1 cellular context compared by ENCODE assay signal in genomic region chr2:127701651-127702394, GRCh38.
TF ChIP-seq lines count a peak whose summit lies in the region.

No MANE protein-coding gene starts in this region.

TF ChIP-seq in K562, 482 proteins besides CTCF, POLR2A, EP300 and RAD21 (continued from another document and continues in another):
- TF ChIP-seq ZNF398 (CRISPR knock-in tag; IDR thresholded peaks at IDR 0.05) (no peak), CTBP1 (IDR thresholded peaks at IDR 0.05; ENCODE audit: borderline replicate concordance) (peak; percentile 60; the same call in 1 of the 2 replicates), FOXP1 (CRISPR knock-in tag; IDR thresholded peaks at IDR 0.05) (peak; percentile 24), GMEB1 (CRISPR knock-in tag; IDR thresholded peaks at IDR 0.05) (peak; percentile 9; the same call in 1 of the 2 replicates), POLR2G (IDR thresholded peaks at IDR 0.05; ENCODE audit: low read depth, low read length) (peak; percentile 78), ETV5 (CRISPR knock-in tag; IDR thresholded peaks at IDR 0.05; ENCODE audit: low read depth) (peak; percentile 25; the same call in 1 of the 2 replicates), CXXC5 (CRISPR knock-in tag; IDR thresholded peaks at IDR 0.05) (peak; percentile 86), ZNF511 (CRISPR knock-in tag; IDR thresholded peaks at IDR 0.05) (peak; percentile 75; the same call in 1 of the 2 replicates), TCFL5 (CRISPR knock-in tag; conservative IDR thresholded peaks at IDR 0.05) (no peak), ZNF232 (CRISPR knock-in tag; IDR thresholded peaks at IDR 0.05) (0 out of 2 replicates have a peak, but pooled peaks have one; percentile 57), TAF1 (IDR thresholded peaks at IDR 0.05; ENCODE audit: control insufficient read depth, extremely low read depth, insufficient read depth, low read length, severe bottlenecking) (peak; percentile 57), ARID3A (IDR thresholded peaks at IDR 0.05; ENCODE audit: borderline replicate concordance, low read depth, low read length) (no peak), PML (IDR thresholded peaks at IDR 0.05; ENCODE audit: low read length) (peak; percentile 27; the same call in 1 of the 2 replicates), CREB1 (IDR thresholded peaks at IDR 0.05) (no peak), CREB1 (CRISPR knock-in tag; IDR thresholded peaks at IDR 0.05) (no peak), U2AF2 (optimal IDR thresholded peaks at IDR 0.05; ENCODE audit: low read depth, low read length) (no peak), ZNF76 (CRISPR knock-in tag; IDR thresholded peaks at IDR 0.05; ENCODE audit: borderline replicate concordance) (0 out of 2 replicates have a peak, but pooled peaks have one; percentile 58), ILK (tag; IDR thresholded peaks at IDR 0.05; ENCODE audit: borderline replicate concordance, low read depth) (no peak), NFE2L1 (tag; IDR thresholded peaks at IDR 0.05; ENCODE audit: borderline replicate concordance, low read depth) (no peak), ZNF584 (CRISPR knock-in tag; IDR thresholded peaks at IDR 0.05; ENCODE audit: low read depth) (peak; percentile 41; the same call in 1 of the 2 replicates), ZNF780A (CRISPR knock-in tag; IDR thresholded peaks at IDR 0.05) (no peak), PHF8 (IDR thresholded peaks at IDR 0.05; ENCODE audit: borderline replicate concordance, low read length) (peak; percentile 32; the same call in 1 of the 2 replicates), ZNF551 (CRISPR knock-in tag; IDR thresholded peaks at IDR 0.05) (no peak), PTTG1 (tag; IDR thresholded peaks at IDR 0.05; ENCODE audit: low read depth) (no peak), RREB1 (CRISPR knock-in tag; IDR thresholded peaks at IDR 0.05) (0 out of 2 replicates have a peak, but pooled peaks have one; percentile 15), VEZF1 (CRISPR knock-in tag; IDR thresholded peaks at IDR 0.05) (peak; percentile 35), KLF1 (tag; IDR thresholded peaks at IDR 0.05) (0 out of 2 replicates have a peak, but pooled peaks have one; percentile 12), RB1 (IDR thresholded peaks at IDR 0.05; ENCODE audit: low read depth) (peak; percentile 91), NFE2 (IDR thresholded peaks at IDR 0.05; ENCODE audit: low read depth) (no peak), THAP7 (CRISPR knock-in tag; IDR thresholded peaks at IDR 0.05) (peak; percentile 79; the same call in 1 of the 2 replicates)
